ENCODE assay signal across 10 cellular contexts in genomic region chr12:76028649-76029277, GRCh38. TPM values are rescaled to one million over a fixed set of nuclear protein-coding genes. Genes with fewer than 3 reads are reported as not detected.
DNase-seq lines count a peak whose midpoint lies in the region; ATAC-seq and TF ChIP-seq lines count a peak whose summit lies in the region.
"Had no signal": no experiment of that assay in that cellular context is flagged by ENCODE, and none has a peak within 500 bp of the region (broad histone marks: within the 10 kb centered on the region; RNA-seq: fewer than 3 reads in every experiment).

No MANE protein-coding gene starts in this region.

- H3K4me3 ChIP-seq in astrocyte of the cerebellum (ENCODE audit: low read depth, low read length) (peak overlapping the region; percentile 98), thyroid gland (replicated peaks in 1 of 3) (peak overlapping the region in 2 of 3 donors; percentile 86 to 89)

- intact Hi-C loops in thyroid gland (cut with DNase I), result loop anchor here (10.0 kb wide), 1 partner anchor 304 kb away; no protein-coding TSS in a partner anchor

- H3K4me1 ChIP-seq in thyroid gland, result peaks cover 24 to 29% of the 10 kb centered on the region in 2 donors

- no peaks in the 10 kb centered on the region for H3K9me3 Mint-ChIP-seq in activated T-cell treated with anti-CD3 and anti-CD28 coated beads, Interleukin-2, amount 50 U/mL, for 4 hours

- H3K27me3 ChIP-seq in thyroid gland, result no peaks in the 10 kb centered on the region

- no peaks in the 10 kb centered on the region for H3K27me3 Mint-ChIP-seq in activated T-cell treated with anti-CD3 and anti-CD28 coated beads, Interleukin-2, amount 50 U/mL, for 4 hours (ENCODE audit: low read depth)

- H3K36me3 Mint-ChIP-seq in activated T-cell treated with anti-CD3 and anti-CD28 coated beads, Interleukin-2, amount 50 U/mL, for 4 hours (ENCODE audit: insufficient read depth), result peaks cover 14% of the 10 kb centered on the region

- no peak for DNase-seq in activated T-cell treated with anti-CD3 and anti-CD28 coated beads, Interleukin-2, amount 50 U/mL, for 4 hours
- DNase-seq in activated T-cell treated with anti-CD3 and anti-CD28 coated beads for 4 hours (no peak), astrocyte of the cerebellum (ENCODE audit: low read depth) (no peak), kidney tubule cell (ENCODE audit: low spot score) (peak; percentile 27), thyroid gland (no peak), Kasumi-1 (lab: John Stamatoyannopoulos, UW) (no peak)

- H3K36me3 ChIP-seq in thyroid gland, result peaks cover 0 to 11% of the 10 kb centered on the region in 2 donors

- TF ChIP-seq POLR2A in thyroid gland (IDR thresholded peaks at IDR 0.05), result no peak

- ATAC-seq in activated T-cell treated with anti-CD3 and anti-CD28 coated beads, Interleukin-2, amount 50 U/mL, for 4 hours, result no peak
- ATAC-seq in GM18502 (IDR thresholded peaks at IDR 0.05; ENCODE audit: poor library complexity, unreplicated experiment) (no peak), HG02870 (IDR thresholded peaks at IDR 0.05; ENCODE audit: unreplicated experiment) (no peak)
- ATAC-seq: esophagus mucosa had no signal

- peak overlapping the region; percentile 95 to 99 (median 98) for H3K27ac ChIP-seq in thyroid gland
- H3K27ac ChIP-seq: C4-2B had no signal

- no peaks in the 10 kb centered on the region for H3K9me3 ChIP-seq in thyroid gland

- 14 to 26% methylated on average over 2 of the region's 2 CpGs for WGBS in thyroid gland, 2 donors

- in situ Hi-C loops in astrocyte of the cerebellum (cut with HindIII; ENCODE audit: low sequenced_read_pairs), result loop anchor here (25.0 kb wide), 1 partner anchor 491 kb away; no protein-coding TSS in a partner anchor

- peak overlapping the region; percentile 97 for H3K4me3 Mint-ChIP-seq in activated T-cell treated with anti-CD3 and anti-CD28 coated beads, Interleukin-2, amount 50 U/mL, for 4 hours

- TF ChIP-seq CTCF in astrocyte of the cerebellum (IDR thresholded peaks at IDR 0.05; ENCODE audit: low read depth, low read length, missing control alignments) (no peak), thyroid gland (IDR thresholded peaks at IDR 0.05) (no peak)

- H3K4me1 Mint-ChIP-seq in activated T-cell treated with anti-CD3 and anti-CD28 coated beads, Interleukin-2, amount 50 U/mL, for 4 hours (ENCODE audit: low read depth), result peaks cover 45% of the 10 kb centered on the region

RNA-seq across cellular contexts. Expression of gene PHLDA1, which starts 2.8 kb away (rescaled TPM):
- 10 to 100 TPM; 36.8 to 52.2 (median 37.2) TPM for total RNA-seq in activated T-cell treated with anti-CD3 and anti-CD28 coated beads, Interleukin-2, amount 50 U/mL, for 4 hours
- total RNA-seq in thyroid gland, result 10 to 100 TPM; 45.2 to 73.1 (median 57.5) TPM

RNA-seq across cellular contexts. Expression of gene NAP1L1, which starts 55.7 kb away (rescaled TPM):
- 1,000 to 10,000 TPM in 1 of 3 donors, 100 to 1,000 TPM in 2; 918 to 1,002 (median 960) TPM for total RNA-seq in activated T-cell treated with anti-CD3 and anti-CD28 coated beads, Interleukin-2, amount 50 U/mL, for 4 hours
- 100 to 1,000 TPM; 193 to 341 (median 213) TPM for total RNA-seq in thyroid gland
